9 cellular contexts compared by ENCODE assay signal in genomic region chr15:55196011-55196410, GRCh38. TPM values are rescaled to one million over a fixed set of nuclear protein-coding genes. Genes with fewer than 3 reads are reported as not detected.
DNase-seq lines count a peak whose midpoint lies in the region; ATAC-seq and TF ChIP-seq lines count a peak whose summit lies in the region.
"Had no signal": no experiment of that assay in that cellular context is flagged by ENCODE, and none has a peak within 500 bp of the region (broad histone marks: within the 10 kb centered on the region; RNA-seq: fewer than 3 reads in every experiment).

No MANE protein-coding gene starts in this region.

- no peaks in the 10 kb centered on the region for H3K9me3 ChIP-seq in DND-41 (ENCODE audit: insufficient read depth, low read length, severe bottlenecking)
- H3K9me3 ChIP-seq in NT2/D1 (ENCODE audit: insufficient read depth, low read length), result no peaks in the 10 kb centered on the region
- H3K9me3 ChIP-seq in esophagus (ENCODE audit: control insufficient read depth in 2 of 2, insufficient read depth in 1 of 2, low read depth in 1 of 2, low read length in 1 of 2), result no peaks in the 10 kb centered on the region
- no peaks in the 10 kb centered on the region for H3K9me3 ChIP-seq in trophoblast cell (ENCODE audit: insufficient read depth, low read depth, low read length)

- H3K27ac ChIP-seq in DND-41 (ENCODE audit: low read length) (peak overlapping the region; percentile 86), esophagus (ENCODE audit: low read depth in 2 of 2, low read length in 1 of 2) (peak overlapping the region; percentile 92 to 97), trophoblast cell (ENCODE audit: low read depth, low read length) (no peak overlapping the region)

- H3K36me3 ChIP-seq in DND-41 (ENCODE audit: insufficient read depth, low read length) (peaks cover 42% of the 10 kb centered on the region), NT2/D1 (ENCODE audit: insufficient read depth, insufficient read length, low read length) (peaks cover 30% of the 10 kb centered on the region), esophagus (ENCODE audit: control insufficient read depth in 2 of 2, insufficient read depth in 2 of 2, low read length in 1 of 2) (peaks cover 0 to 4% of the 10 kb centered on the region in 2 donors), trophoblast cell (ENCODE audit: control insufficient read depth in 1 of 2, insufficient read depth in 2 of 2, low read length in 2 of 2) (peaks cover 0 to 5% of the 10 kb centered on the region in 2 experiments)

- no peak overlapping the region for H2BK12ac ChIP-seq in trophoblast cell (ENCODE audit: low read length)

- H3K18ac ChIP-seq in trophoblast cell (ENCODE audit: low read length), result no peak overlapping the region

- H4K12ac ChIP-seq in trophoblast cell (ENCODE audit: low read depth, low read length), result no peak overlapping the region

- H2BK120ac ChIP-seq in trophoblast cell (ENCODE audit: insufficient read depth, low read length, poor library complexity), result no peak overlapping the region

- WGBS in esophagus, 2 donors, result 1 to 2% methylated on average over 9 of the region's 9 CpGs
- WGBS in trophoblast cell (ENCODE audit: extremely low coverage, insufficient coverage, insufficient read length), result no CpG with 5 or more reads among the region's 9 CpGs

- no peak overlapping the region for H3K4me3 Mint-ChIP-seq in mesothelial cell of epicardium
- H3K4me3 Mint-ChIP-seq: effector memory CD8-positive, alpha-beta T cell had no signal

- H3K79me2 ChIP-seq in DND-41 (ENCODE audit: insufficient read depth, low read length), result peaks cover 64% of the 10 kb centered on the region
- H3K79me2 ChIP-seq in trophoblast cell (ENCODE audit: control insufficient read depth, insufficient read depth, low read length, poor library complexity), result peaks cover 9% of the 10 kb centered on the region

- peaks cover 7% of the 10 kb centered on the region for H3K9me3 Mint-ChIP-seq in mesothelial cell of epicardium
- H3K9me3 Mint-ChIP-seq: effector memory CD8-positive, alpha-beta T cell had no signal

- H2AFZ ChIP-seq in DND-41 (ENCODE audit: low read depth, low read length) (peak overlapping the region; percentile 78), trophoblast cell (ENCODE audit: insufficient read depth, low read length, poor library complexity) (no peak overlapping the region)

- H2BK5ac ChIP-seq in trophoblast cell (ENCODE audit: low read depth, low read length, poor library complexity), result no peak overlapping the region

- H3K4me2 ChIP-seq in DND-41 (ENCODE audit: insufficient read depth, low read length), result peak overlapping the region; percentile 84
- peak overlapping the region; percentile 77 for H3K4me2 ChIP-seq in trophoblast cell (ENCODE audit: low read length)

- no peak overlapping the region for H4K91ac ChIP-seq in trophoblast cell (ENCODE audit: low read depth, low read length)

- H2AK5ac ChIP-seq in trophoblast cell (ENCODE audit: low read length), result no peak overlapping the region

- DNase-seq in DND-41 (no peak), NT2/D1 (ENCODE audit: low read depth, low spot score) (no peak), trophoblast cell (no peak), mesothelial cell of epicardium (ENCODE audit: low spot score in 2 of 2, unreplicated experiment in 2 of 2) (no peak), AG08396 (ENCODE audit: low spot score) (no peak), SHP77 treated with DMSO at 0.1 percent for 48 hours (lab: John Stamatoyannopoulos, UW) (no peak)

- peak overlapping the region; percentile 79 for H3K9ac ChIP-seq in DND-41 (ENCODE audit: low read depth, low read length)
- peak overlapping the region; percentile 95 for H3K9ac ChIP-seq in NT2/D1 (ENCODE audit: insufficient read length, low read depth)
- peak overlapping the region; percentile 98 for H3K9ac ChIP-seq in trophoblast cell (ENCODE audit: low read length)

- H3K4me1 ChIP-seq in DND-41 (ENCODE audit: insufficient read depth, low read length) (peaks cover 39% of the 10 kb centered on the region), NT2/D1 (ENCODE audit: insufficient read depth, insufficient read length) (no peaks in the 10 kb centered on the region), esophagus (ENCODE audit: control insufficient read depth in 2 of 2, insufficient read depth in 2 of 2, low read length in 1 of 2) (peaks cover 0 to 2% of the 10 kb centered on the region in 2 donors), trophoblast cell (ENCODE audit: control insufficient read depth in 1 of 2, insufficient read depth in 2 of 2, low read length in 2 of 2) (no peaks in the 10 kb centered on the region)

- H4K8ac ChIP-seq in trophoblast cell (ENCODE audit: low read depth, low read length), result no peak overlapping the region

- H3K27me3 ChIP-seq in DND-41 (ENCODE audit: insufficient read depth, low read length, poor library complexity) (no peaks in the 10 kb centered on the region), NT2/D1 (ENCODE audit: insufficient read depth, insufficient read length) (no peaks in the 10 kb centered on the region), esophagus (ENCODE audit: control insufficient read depth in 1 of 2, insufficient read depth in 2 of 2, low read length in 2 of 2) (no peaks in the 10 kb centered on the region), trophoblast cell (ENCODE audit: insufficient read depth, low read length) (no peaks in the 10 kb centered on the region)

- peaks cover 2% of the 10 kb centered on the region for H3K36me3 Mint-ChIP-seq in mesothelial cell of epicardium

- peaks cover 6% of the 10 kb centered on the region for H3K4me1 Mint-ChIP-seq in mesothelial cell of epicardium

- no peaks in the 10 kb centered on the region for H3K27me3 Mint-ChIP-seq in mesothelial cell of epicardium (ENCODE audit: low read depth)
- H3K27me3 Mint-ChIP-seq: effector memory CD8-positive, alpha-beta T cell had no signal

- no peak for TF ChIP-seq CTCF in DND-41 (IDR thresholded peaks at IDR 0.05; ENCODE audit: borderline replicate concordance, extremely low read depth, low read length, poor library complexity, severe bottlenecking)
- TF ChIP-seq CTCF in mesothelial cell of epicardium (IDR thresholded peaks at IDR 0.05; ENCODE audit: unreplicated experiment), result no peak

- ATAC-seq in DND-41 (ENCODE audit: insufficient read depth, low read depth) (no peak), HG02763 (IDR thresholded peaks at IDR 0.05; ENCODE audit: unreplicated experiment) (no peak)

- peak overlapping the region; percentile 75 for H3K4ac ChIP-seq in trophoblast cell (ENCODE audit: low read depth, low read length)

- H3K23ac ChIP-seq in trophoblast cell (ENCODE audit: low read length), result no peak overlapping the region

- peaks cover 46% of the 10 kb centered on the region for H4K20me1 ChIP-seq in DND-41 (ENCODE audit: insufficient read depth, low read length)

- H3K14ac ChIP-seq in trophoblast cell (ENCODE audit: low read length), result no peak overlapping the region

- H3K27ac Mint-ChIP-seq in mesothelial cell of epicardium, result no peak overlapping the region
- H3K27ac Mint-ChIP-seq: effector memory CD8-positive, alpha-beta T cell had no signal

- peak overlapping the region; percentile 70 to 79 for H3K4me3 ChIP-seq in DND-41 (ENCODE audit: low read depth in 1 of 2, low read length in 2 of 2)
- peak overlapping the region; percentile 97 for H3K4me3 ChIP-seq in NT2/D1 (ENCODE audit: insufficient read length, low read depth)
- peak overlapping the region; percentile 92 to 94 for H3K4me3 ChIP-seq in esophagus (ENCODE audit: low read depth in 1 of 2, low read length in 2 of 2)
- peak overlapping the region; percentile 98 for H3K4me3 ChIP-seq in trophoblast cell (ENCODE audit: low read depth, low read length)

- H3K79me1 ChIP-seq in trophoblast cell (ENCODE audit: low read length), result peaks cover 5% of the 10 kb centered on the region

RNA-seq across cellular contexts. Expression of gene RSL24D1, which starts 0.7 kb away (rescaled TPM):
- polyA plus RNA-seq in esophagus, result 10 to 100 TPM; 46.8 to 49.6 TPM
- polyA plus RNA-seq in trophoblast cell (2013), result 70.1 and 71.4 TPM in 2 replicates
- 74.6 to 78.8 TPM (median 75.1 TPM) in 3 replicates for total RNA-seq in mesothelial cell of epicardium
